ENCODE assay signal across 1 cellular context in the genomic region with DNA sequence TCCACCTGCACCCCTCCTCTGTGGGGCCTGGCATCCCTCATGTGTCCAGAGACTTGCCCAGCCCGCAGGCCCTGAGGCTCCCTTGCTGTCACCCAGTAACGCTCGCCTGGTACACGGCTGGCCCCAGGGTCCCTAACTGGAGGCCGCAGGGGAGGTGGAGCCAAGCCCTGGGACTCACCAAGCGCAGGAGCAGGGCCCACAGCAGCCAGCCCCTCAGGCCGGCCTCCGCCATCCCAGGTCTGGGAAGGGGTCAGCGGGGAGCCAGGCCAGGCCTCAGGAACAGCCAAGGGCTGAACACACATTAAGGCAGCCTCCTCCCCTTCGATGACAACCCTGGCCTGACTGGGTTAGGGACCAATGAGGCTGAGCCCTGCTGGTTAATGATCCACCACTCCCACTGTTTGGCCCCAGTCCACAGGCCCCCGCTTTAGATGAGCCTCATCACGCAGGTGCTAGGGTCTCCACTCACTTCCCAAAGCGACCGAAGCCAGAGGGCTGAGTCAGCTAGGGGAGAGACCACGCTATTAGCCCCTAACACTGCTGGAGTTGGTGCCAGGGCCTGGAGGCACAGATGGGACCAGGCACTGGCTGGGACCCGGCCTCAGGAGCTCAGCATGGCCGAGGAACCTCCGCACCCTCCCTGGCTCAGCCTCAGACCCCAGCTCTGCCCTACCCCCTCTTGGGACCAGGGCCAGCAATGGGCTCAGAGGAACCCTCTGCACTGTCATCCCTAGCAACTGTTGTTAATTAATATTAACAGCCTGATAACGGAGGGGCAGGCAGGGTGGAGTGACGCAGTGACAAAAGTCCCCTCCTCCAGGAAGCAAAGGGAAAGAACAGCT.
TF ChIP-seq lines count a peak whose summit lies in the region.

A gene with protein sequence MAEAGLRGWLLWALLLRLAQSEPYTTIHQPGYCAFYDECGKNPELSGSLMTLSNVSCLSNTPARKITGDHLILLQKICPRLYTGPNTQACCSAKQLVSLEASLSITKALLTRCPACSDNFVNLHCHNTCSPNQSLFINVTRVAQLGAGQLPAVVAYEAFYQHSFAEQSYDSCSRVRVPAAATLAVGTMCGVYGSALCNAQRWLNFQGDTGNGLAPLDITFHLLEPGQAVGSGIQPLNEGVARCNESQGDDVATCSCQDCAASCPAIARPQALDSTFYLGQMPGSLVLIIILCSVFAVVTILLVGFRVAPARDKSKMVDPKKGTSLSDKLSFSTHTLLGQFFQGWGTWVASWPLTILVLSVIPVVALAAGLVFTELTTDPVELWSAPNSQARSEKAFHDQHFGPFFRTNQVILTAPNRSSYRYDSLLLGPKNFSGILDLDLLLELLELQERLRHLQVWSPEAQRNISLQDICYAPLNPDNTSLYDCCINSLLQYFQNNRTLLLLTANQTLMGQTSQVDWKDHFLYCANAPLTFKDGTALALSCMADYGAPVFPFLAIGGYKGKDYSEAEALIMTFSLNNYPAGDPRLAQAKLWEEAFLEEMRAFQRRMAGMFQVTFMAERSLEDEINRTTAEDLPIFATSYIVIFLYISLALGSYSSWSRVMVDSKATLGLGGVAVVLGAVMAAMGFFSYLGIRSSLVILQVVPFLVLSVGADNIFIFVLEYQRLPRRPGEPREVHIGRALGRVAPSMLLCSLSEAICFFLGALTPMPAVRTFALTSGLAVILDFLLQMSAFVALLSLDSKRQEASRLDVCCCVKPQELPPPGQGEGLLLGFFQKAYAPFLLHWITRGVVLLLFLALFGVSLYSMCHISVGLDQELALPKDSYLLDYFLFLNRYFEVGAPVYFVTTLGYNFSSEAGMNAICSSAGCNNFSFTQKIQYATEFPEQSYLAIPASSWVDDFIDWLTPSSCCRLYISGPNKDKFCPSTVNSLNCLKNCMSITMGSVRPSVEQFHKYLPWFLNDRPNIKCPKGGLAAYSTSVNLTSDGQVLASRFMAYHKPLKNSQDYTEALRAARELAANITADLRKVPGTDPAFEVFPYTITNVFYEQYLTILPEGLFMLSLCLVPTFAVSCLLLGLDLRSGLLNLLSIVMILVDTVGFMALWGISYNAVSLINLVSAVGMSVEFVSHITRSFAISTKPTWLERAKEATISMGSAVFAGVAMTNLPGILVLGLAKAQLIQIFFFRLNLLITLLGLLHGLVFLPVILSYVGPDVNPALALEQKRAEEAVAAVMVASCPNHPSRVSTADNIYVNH (N-terminal part only) (minus strand): TSS at position 303 of the 842 bp plus-strand sequence. CDS start 71 bp downstream, at position 232.

TF ChIP-seq in HepG2, 621 proteins besides CTCF, POLR2A, EP300 and RAD21 (continued from another document and continues in another):
- TF ChIP-seq FOXK1 (CRISPR knock-in tag; IDR thresholded peaks at IDR 0.05; ENCODE audit: borderline replicate concordance, low read depth): peak; percentile 39; the same call in 1 of the 2 replicates
- TF ChIP-seq ZNF781 (CRISPR knock-in tag; IDR thresholded peaks at IDR 0.05; ENCODE audit: borderline replicate concordance, not compliant biosample characterization): peak; percentile 19
- TF ChIP-seq NFIB (CRISPR knock-in tag; IDR thresholded peaks at IDR 0.05; ENCODE audit: borderline replicate concordance): no peak
- peak; percentile 94 for TF ChIP-seq ZNF776 (CRISPR knock-in tag; IDR thresholded peaks at IDR 0.05)
- TF ChIP-seq REPIN1 (CRISPR knock-in tag; IDR thresholded peaks at IDR 0.05; ENCODE audit: borderline replicate concordance, low read depth): peak; percentile 76
- peak; percentile 88; the same call in 1 of the 2 replicates for TF ChIP-seq KLF6 (CRISPR knock-in tag; IDR thresholded peaks at IDR 0.05)
- peak; percentile 80; the same call in 1 of the 2 replicates for TF ChIP-seq NFKBIZ (CRISPR knock-in tag; IDR thresholded peaks at IDR 0.05)
- no peak for TF ChIP-seq ZNF75D (CRISPR knock-in tag; IDR thresholded peaks at IDR 0.05; ENCODE audit: borderline replicate concordance)
- peak; percentile 73; the same call in 1 of the 2 replicates for TF ChIP-seq MEIS1 (CRISPR knock-in tag; IDR thresholded peaks at IDR 0.05; ENCODE audit: borderline replicate concordance)
- TF ChIP-seq JUND (CRISPR knock-in tag; IDR thresholded peaks at IDR 0.05): 0 out of 2 replicates have a peak, but pooled peaks have one; percentile 16
- TF ChIP-seq, protein P1, sequence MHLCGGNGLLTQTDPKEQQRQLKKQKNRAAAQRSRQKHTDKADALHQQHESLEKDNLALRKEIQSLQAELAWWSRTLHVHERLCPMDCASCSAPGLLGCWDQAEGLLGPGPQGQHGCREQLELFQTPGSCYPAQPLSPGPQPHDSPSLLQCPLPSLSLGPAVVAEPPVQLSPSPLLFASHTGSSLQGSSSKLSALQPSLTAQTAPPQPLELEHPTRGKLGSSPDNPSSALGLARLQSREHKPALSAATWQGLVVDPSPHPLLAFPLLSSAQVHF (CRISPR knock-in tag; IDR thresholded peaks at IDR 0.05): no peak
- peak; percentile 75; the same call in 1 of the 2 replicates for TF ChIP-seq RELA (CRISPR knock-in tag; IDR thresholded peaks at IDR 0.05)
- no peak for TF ChIP-seq ZFP36L2 (CRISPR knock-in tag; IDR thresholded peaks at IDR 0.05)
- peak; percentile 91 for TF ChIP-seq SRSF1 (optimal IDR thresholded peaks at IDR 0.05; ENCODE audit: low read depth, low read length)
- TF ChIP-seq KDM5A (IDR thresholded peaks at IDR 0.05; ENCODE audit: borderline replicate concordance, low read length): no peak; the same call in 1 of the 2 replicates
- TF ChIP-seq ZNF124 (CRISPR knock-in tag; IDR thresholded peaks at IDR 0.05): peak; percentile 74
- TF ChIP-seq MTF1 (CRISPR knock-in tag; IDR thresholded peaks at IDR 0.05): no peak
- TF ChIP-seq, protein P2, sequence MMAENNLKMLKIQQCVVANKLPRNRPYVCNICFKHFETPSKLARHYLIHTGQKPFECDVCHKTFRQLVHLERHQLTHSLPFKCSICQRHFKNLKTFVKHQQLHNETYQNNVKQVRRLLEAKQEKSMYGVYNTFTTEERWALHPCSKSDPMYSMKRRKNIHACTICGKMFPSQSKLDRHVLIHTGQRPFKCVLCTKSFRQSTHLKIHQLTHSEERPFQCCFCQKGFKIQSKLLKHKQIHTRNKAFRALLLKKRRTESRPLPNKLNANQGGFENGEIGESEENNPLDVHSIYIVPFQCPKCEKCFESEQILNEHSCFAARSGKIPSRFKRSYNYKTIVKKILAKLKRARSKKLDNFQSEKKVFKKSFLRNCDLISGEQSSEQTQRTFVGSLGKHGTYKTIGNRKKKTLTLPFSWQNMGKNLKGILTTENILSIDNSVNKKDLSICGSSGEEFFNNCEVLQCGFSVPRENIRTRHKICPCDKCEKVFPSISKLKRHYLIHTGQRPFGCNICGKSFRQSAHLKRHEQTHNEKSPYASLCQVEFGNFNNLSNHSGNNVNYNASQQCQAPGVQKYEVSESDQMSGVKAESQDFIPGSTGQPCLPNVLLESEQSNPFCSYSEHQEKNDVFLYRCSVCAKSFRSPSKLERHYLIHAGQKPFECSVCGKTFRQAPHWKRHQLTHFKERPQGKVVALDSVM (CRISPR knock-in tag; IDR thresholded peaks at IDR 0.05): peak; percentile 76; the same call in 1 of the 2 replicates
- peak; percentile 79 for TF ChIP-seq KMT2B (CRISPR knock-in tag; IDR thresholded peaks at IDR 0.05)
- TF ChIP-seq ZNF746 (CRISPR knock-in tag; IDR thresholded peaks at IDR 0.05): no peak
- TF ChIP-seq SMC3 (IDR thresholded peaks at IDR 0.05; ENCODE audit: low read length): no peak
- no peak for TF ChIP-seq ZNF615 (CRISPR knock-in tag; IDR thresholded peaks at IDR 0.05; ENCODE audit: borderline replicate concordance)
- no peak for TF ChIP-seq TBX3 (IDR thresholded peaks at IDR 0.05; ENCODE audit: borderline replicate concordance)
- TF ChIP-seq SMYD3 (CRISPR knock-in tag; IDR thresholded peaks at IDR 0.05): no peak
- TF ChIP-seq ZNF383 (CRISPR knock-in tag; IDR thresholded peaks at IDR 0.05; ENCODE audit: borderline replicate concordance): peak; percentile 68; the same call in 1 of the 2 replicates
- TF ChIP-seq NFYB (CRISPR knock-in tag; IDR thresholded peaks at IDR 0.05): peak; percentile 79
- no peak for TF ChIP-seq HHEX (CRISPR knock-in tag; IDR thresholded peaks at IDR 0.05)
- no peak for TF ChIP-seq HMGA1 (CRISPR knock-in tag; conservative IDR thresholded peaks at IDR 0.05)
- 0 out of 2 replicates have a peak, but pooled peaks have one; percentile 36 for TF ChIP-seq ZNF598 (CRISPR knock-in tag; IDR thresholded peaks at IDR 0.05; ENCODE audit: borderline replicate concordance)
- TF ChIP-seq, protein P3, sequence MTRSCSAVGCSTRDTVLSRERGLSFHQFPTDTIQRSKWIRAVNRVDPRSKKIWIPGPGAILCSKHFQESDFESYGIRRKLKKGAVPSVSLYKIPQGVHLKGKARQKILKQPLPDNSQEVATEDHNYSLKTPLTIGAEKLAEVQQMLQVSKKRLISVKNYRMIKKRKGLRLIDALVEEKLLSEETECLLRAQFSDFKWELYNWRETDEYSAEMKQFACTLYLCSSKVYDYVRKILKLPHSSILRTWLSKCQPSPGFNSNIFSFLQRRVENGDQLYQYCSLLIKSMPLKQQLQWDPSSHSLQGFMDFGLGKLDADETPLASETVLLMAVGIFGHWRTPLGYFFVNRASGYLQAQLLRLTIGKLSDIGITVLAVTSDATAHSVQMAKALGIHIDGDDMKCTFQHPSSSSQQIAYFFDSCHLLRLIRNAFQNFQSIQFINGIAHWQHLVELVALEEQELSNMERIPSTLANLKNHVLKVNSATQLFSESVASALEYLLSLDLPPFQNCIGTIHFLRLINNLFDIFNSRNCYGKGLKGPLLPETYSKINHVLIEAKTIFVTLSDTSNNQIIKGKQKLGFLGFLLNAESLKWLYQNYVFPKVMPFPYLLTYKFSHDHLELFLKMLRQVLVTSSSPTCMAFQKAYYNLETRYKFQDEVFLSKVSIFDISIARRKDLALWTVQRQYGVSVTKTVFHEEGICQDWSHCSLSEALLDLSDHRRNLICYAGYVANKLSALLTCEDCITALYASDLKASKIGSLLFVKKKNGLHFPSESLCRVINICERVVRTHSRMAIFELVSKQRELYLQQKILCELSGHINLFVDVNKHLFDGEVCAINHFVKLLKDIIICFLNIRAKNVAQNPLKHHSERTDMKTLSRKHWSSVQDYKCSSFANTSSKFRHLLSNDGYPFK (CRISPR knock-in tag; IDR thresholded peaks at IDR 0.05; ENCODE audit: borderline replicate concordance): peak; percentile 82
- no peak for TF ChIP-seq ZZZ3 (CRISPR knock-in tag; IDR thresholded peaks at IDR 0.05; ENCODE audit: borderline replicate concordance)
- TF ChIP-seq NFKB2 (CRISPR knock-in tag; IDR thresholded peaks at IDR 0.05; ENCODE audit: borderline replicate concordance): no peak; the same call in 1 of the 2 replicates
- TF ChIP-seq MYC (CRISPR knock-in tag; IDR thresholded peaks at IDR 0.05; ENCODE audit: borderline replicate concordance): peak; percentile 77
- TF ChIP-seq, protein P4, sequence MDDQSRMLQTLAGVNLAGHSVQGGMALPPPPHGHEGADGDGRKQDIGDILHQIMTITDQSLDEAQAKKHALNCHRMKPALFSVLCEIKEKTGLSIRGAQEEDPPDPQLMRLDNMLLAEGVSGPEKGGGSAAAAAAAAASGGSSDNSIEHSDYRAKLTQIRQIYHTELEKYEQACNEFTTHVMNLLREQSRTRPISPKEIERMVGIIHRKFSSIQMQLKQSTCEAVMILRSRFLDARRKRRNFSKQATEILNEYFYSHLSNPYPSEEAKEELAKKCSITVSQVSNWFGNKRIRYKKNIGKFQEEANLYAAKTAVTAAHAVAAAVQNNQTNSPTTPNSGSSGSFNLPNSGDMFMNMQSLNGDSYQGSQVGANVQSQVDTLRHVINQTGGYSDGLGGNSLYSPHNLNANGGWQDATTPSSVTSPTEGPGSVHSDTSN (CRISPR knock-in tag; IDR thresholded peaks at IDR 0.05; ENCODE audit: borderline replicate concordance): no peak
- TF ChIP-seq, protein P5, sequence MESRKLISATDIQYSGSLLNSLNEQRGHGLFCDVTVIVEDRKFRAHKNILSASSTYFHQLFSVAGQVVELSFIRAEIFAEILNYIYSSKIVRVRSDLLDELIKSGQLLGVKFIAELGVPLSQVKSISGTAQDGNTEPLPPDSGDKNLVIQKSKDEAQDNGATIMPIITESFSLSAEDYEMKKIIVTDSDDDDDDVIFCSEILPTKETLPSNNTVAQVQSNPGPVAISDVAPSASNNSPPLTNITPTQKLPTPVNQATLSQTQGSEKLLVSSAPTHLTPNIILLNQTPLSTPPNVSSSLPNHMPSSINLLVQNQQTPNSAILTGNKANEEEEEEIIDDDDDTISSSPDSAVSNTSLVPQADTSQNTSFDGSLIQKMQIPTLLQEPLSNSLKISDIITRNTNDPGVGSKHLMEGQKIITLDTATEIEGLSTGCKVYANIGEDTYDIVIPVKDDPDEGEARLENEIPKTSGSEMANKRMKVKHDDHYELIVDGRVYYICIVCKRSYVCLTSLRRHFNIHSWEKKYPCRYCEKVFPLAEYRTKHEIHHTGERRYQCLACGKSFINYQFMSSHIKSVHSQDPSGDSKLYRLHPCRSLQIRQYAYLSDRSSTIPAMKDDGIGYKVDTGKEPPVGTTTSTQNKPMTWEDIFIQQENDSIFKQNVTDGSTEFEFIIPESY (CRISPR knock-in tag; IDR thresholded peaks at IDR 0.05): 0 out of 2 replicates have a peak, but pooled peaks have one; percentile 24
- TF ChIP-seq ZNF235 (CRISPR knock-in tag; IDR thresholded peaks at IDR 0.05; ENCODE audit: borderline replicate concordance): 0 out of 2 replicates have a peak, but pooled peaks have one; percentile 82
- TF ChIP-seq NFE2L1 (CRISPR knock-in tag; IDR thresholded peaks at IDR 0.05; ENCODE audit: borderline replicate concordance): no peak
- peak; percentile 67; the same call in 1 of the 2 replicates for TF ChIP-seq ZIK1 (CRISPR knock-in tag; IDR thresholded peaks at IDR 0.05; ENCODE audit: borderline replicate concordance, low read depth)
- no peak; the same call in none of the 2 replicates for TF ChIP-seq PPARG (CRISPR knock-in tag; conservative IDR thresholded peaks at IDR 0.05)
- TF ChIP-seq ZFP90 (CRISPR knock-in tag; IDR thresholded peaks at IDR 0.05; ENCODE audit: borderline replicate concordance): no peak; the same call in 1 of the 2 replicates
- TF ChIP-seq, protein P6, sequence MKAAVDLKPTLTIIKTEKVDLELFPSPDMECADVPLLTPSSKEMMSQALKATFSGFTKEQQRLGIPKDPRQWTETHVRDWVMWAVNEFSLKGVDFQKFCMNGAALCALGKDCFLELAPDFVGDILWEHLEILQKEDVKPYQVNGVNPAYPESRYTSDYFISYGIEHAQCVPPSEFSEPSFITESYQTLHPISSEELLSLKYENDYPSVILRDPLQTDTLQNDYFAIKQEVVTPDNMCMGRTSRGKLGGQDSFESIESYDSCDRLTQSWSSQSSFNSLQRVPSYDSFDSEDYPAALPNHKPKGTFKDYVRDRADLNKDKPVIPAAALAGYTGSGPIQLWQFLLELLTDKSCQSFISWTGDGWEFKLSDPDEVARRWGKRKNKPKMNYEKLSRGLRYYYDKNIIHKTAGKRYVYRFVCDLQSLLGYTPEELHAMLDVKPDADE (CRISPR knock-in tag; IDR thresholded peaks at IDR 0.05): peak; percentile 82; the same call in 1 of the 2 replicates
- no peak for TF ChIP-seq ZNF354B (CRISPR knock-in tag; IDR thresholded peaks at IDR 0.05)
- no peak for TF ChIP-seq PAF1 (CRISPR knock-in tag; IDR thresholded peaks at IDR 0.05)
